ENCODE assay signal across 13 cellular contexts in genomic region chr11:77559686-77560425, GRCh38. TPM values are rescaled to one million over a fixed set of nuclear protein-coding genes. Genes with fewer than 3 reads are reported as not detected.
A peak's percentile ranks its signal among the peaks of the same experiment; 100 is the strongest.
DNase-seq lines count a peak whose midpoint lies in the region; ATAC-seq and TF ChIP-seq lines count a peak whose summit lies in the region.
"Had no signal": no experiment of that assay in that cellular context is flagged by ENCODE, and none has a peak within 500 bp of the region (broad histone marks: within the 10 kb centered on the region; RNA-seq: fewer than 3 reads in every experiment).

No MANE protein-coding gene starts in this region.

- peak overlapping the region; percentile 5; the same call in 1 of the 2 replicates for H3K4ac ChIP-seq in IMR-90 (ENCODE audit: low read depth, low read length)

- peak overlapping the region; percentile 67; the same call in 1 of the 2 replicates for H2AK5ac ChIP-seq in IMR-90 (ENCODE audit: low read depth, low read length)

- H3K27ac ChIP-seq in IMR-90 (ENCODE audit: insufficient read depth, low read length): peak overlapping the region; percentile 25; the same call in 1 of the 2 replicates
- H3K27ac ChIP-seq in neural progenitor cell: no peak overlapping the region
- H3K27ac ChIP-seq: stomach had no signal

- ATAC-seq in IMR-90 (ENCODE audit: low read depth) (peak; percentile 86), HG02852 (IDR thresholded peaks at IDR 0.05; ENCODE audit: unreplicated experiment) (no peak), GM18517 (IDR thresholded peaks at IDR 0.05; ENCODE audit: unreplicated experiment) (no peak)
- ATAC-seq: WTC11 had no signal

- H4K8ac ChIP-seq in IMR-90 (ENCODE audit: low read depth in 2 of 2, low read length in 2 of 2): peak overlapping the region in 1 of 2 experiments; percentile 29; a peak in 1 of 4 replicates

- H2AK9ac ChIP-seq in IMR-90 (replicated peaks; ENCODE audit: low read depth, low read length, poor library complexity): no peak overlapping the region

- H3K9me3 ChIP-seq in IMR-90 (ENCODE audit: control insufficient read depth, insufficient read depth, low read length) (peaks cover 2% of the 10 kb centered on the region), neural progenitor cell (ENCODE audit: low read depth) (no peaks in the 10 kb centered on the region)

- TF ChIP-seq CTCF in IMR-90 (conservative IDR thresholded peaks at IDR 0.05; ENCODE audit: low read depth, low read length) (no peak), astrocyte of the spinal cord (IDR thresholded peaks at IDR 0.05; ENCODE audit: low read depth, low read length) (no peak), kidney epithelial cell (IDR thresholded peaks at IDR 0.05; ENCODE audit: insufficient read depth, low read length, poor library complexity, severe bottlenecking) (no peak), neural progenitor cell (IDR thresholded peaks at IDR 0.05) (no peak)

- peak overlapping the region; percentile 29 for H2BK120ac ChIP-seq in IMR-90 (ENCODE audit: low read depth, low read length)

- H3K4me2 ChIP-seq in IMR-90 (ENCODE audit: low read depth, low read length) (no peak overlapping the region), neural progenitor cell (no peak overlapping the region)

- H3K4me3 ChIP-seq in IMR-90 (ENCODE audit: insufficient read depth, low read depth, low read length) (no peak overlapping the region), astrocyte of the spinal cord (ENCODE audit: low read depth, low read length) (no peak overlapping the region), kidney epithelial cell (ENCODE audit: low read depth, low read length) (no peak overlapping the region), neural progenitor cell (no peak overlapping the region)
- H3K4me3 ChIP-seq: stomach had no signal

- peaks cover 2% of the 10 kb centered on the region for H3K9me3 Mint-ChIP-seq in neural progenitor cell

- no peaks in the 10 kb centered on the region for H3K79me2 ChIP-seq in neural progenitor cell (ENCODE audit: low read depth)

- TF ChIP-seq RAD21 in IMR-90 (IDR thresholded peaks at IDR 0.05; ENCODE audit: low read length): no peak

- H2BK5ac ChIP-seq in IMR-90 (ENCODE audit: low read depth, low read length, poor library complexity, severe bottlenecking): peak overlapping the region; percentile 78

- peaks cover 2% of the 10 kb centered on the region for H3K27me3 Mint-ChIP-seq in neural progenitor cell (ENCODE audit: insufficient read depth, low read depth)
- H3K27me3 Mint-ChIP-seq: IgD-negative memory B cell had no signal

- H3K36me3 ChIP-seq in IMR-90 (ENCODE audit: control insufficient read depth, insufficient read depth, low read length) (no peaks in the 10 kb centered on the region), kidney epithelial cell (ENCODE audit: control insufficient read depth, insufficient read depth, low read length) (no peaks in the 10 kb centered on the region), neural progenitor cell (no peaks in the 10 kb centered on the region)
- H3K36me3 ChIP-seq: stomach had no signal

- no TSS peak for BruUV-seq in IMR-90 (replicated peaks; lab: Mats Ljungman, UMichigan)

- H2BK15ac ChIP-seq in IMR-90 (ENCODE audit: low read depth, low read length): no peak overlapping the region

- H3K14ac ChIP-seq in IMR-90 (replicated peaks; ENCODE audit: low read depth, low read length): peak overlapping the region; percentile 5; the same call in 1 of the 2 replicates

- in situ Hi-C loops in IMR-90 (cut with MboI; ENCODE audit: low sequenced_read_pairs): no loop called here
- in situ Hi-C loops in astrocyte of the spinal cord (cut with HindIII; ENCODE audit: low sequenced_read_pairs): no loop called here

- no peak overlapping the region for H3K27ac Mint-ChIP-seq in neural progenitor cell
- H3K27ac Mint-ChIP-seq: activated T-helper 2 cell treated with anti-CD3 and anti-CD28 coated beads, Interferon-gamma antibody, Interleukin-2, Interleukin-4, amounts not matched to agents 10 μg/mL and 5 μg/mL and 100 μg/mL, durations not matched to agents 14 hours and 24 hours and 36 hours; IgD-negative memory B cell had no signal

- peak overlapping the region; percentile 38; the same call in 1 of the 2 replicates for H2BK20ac ChIP-seq in IMR-90 (ENCODE audit: low read depth, low read length)

- no peak for TF ChIP-seq POLR2A in IMR-90 (IDR thresholded peaks at IDR 0.05; ENCODE audit: low read depth, low read length)

- POLR2A ChIA-PET in IMR-90 (lab: Charles Lee; ENCODE audit: unreplicated experiment): no interaction called here

- no peak overlapping the region for H3K9ac ChIP-seq in IMR-90 (ENCODE audit: low read depth, low read length)
- H3K9ac ChIP-seq in neural progenitor cell: no peak overlapping the region

- H3K23ac ChIP-seq in IMR-90 (ENCODE audit: low read depth, low read length): no peak overlapping the region

- no peak overlapping the region for H4K91ac ChIP-seq in IMR-90 (ENCODE audit: insufficient read depth, low read depth, low read length)

- CTCF ChIA-PET in IMR-90 (lab: Yijun Ruan, JAX): no interaction called here

- intact Hi-C loops in IMR-90 (cut with micrococcal nuclease): loop anchor here (5.0 kb wide), 1 partner anchor 57 kb away; no protein-coding TSS in a partner anchor

- H3K9me1 ChIP-seq in IMR-90 (ENCODE audit: insufficient read depth, low read length): peaks cover 7% of the 10 kb centered on the region

- DNase-seq in AG20443 (ENCODE audit: low spot score): peak; percentile 74
- peak; percentile 93 for DNase-seq in IMR-90
- peak; percentile 59 for DNase-seq in astrocyte of the spinal cord (ENCODE audit: low read depth, low spot score)
- peak; percentile 56 for DNase-seq in kidney epithelial cell (ENCODE audit: low read depth)
- DNase-seq in Kasumi-1 (lab: John Stamatoyannopoulos, UW): no peak
- DNase-seq in neural progenitor cell (ENCODE audit: low spot score): no peak
- DNase-seq: stomach had no signal

- dilution Hi-C loops in IMR-90 (cut with HindIII; ENCODE audit: low sequenced_read_pairs, unreplicated experiment): no loop called here

- no peak overlapping the region for H3K56ac ChIP-seq in IMR-90 (ENCODE audit: extremely low read depth, insufficient read depth, low read length)

- no peaks in the 10 kb centered on the region for H3F3A ChIP-seq in neural progenitor cell (ENCODE audit: low read depth)

- H2AFZ ChIP-seq in IMR-90 (replicated peaks; ENCODE audit: low read length, poor library complexity): peak overlapping the region; percentile 66
- H2AFZ ChIP-seq in neural progenitor cell (replicated peaks): no peak overlapping the region

- H3K4me1 ChIP-seq in IMR-90 (ENCODE audit: control insufficient read depth, insufficient read depth, low read length): peaks cover 13% of the 10 kb centered on the region
- no peaks in the 10 kb centered on the region for H3K4me1 ChIP-seq in neural progenitor cell
- H3K4me1 ChIP-seq: stomach had no signal

- H3K27me3 ChIP-seq in IMR-90 (ENCODE audit: control insufficient read depth, insufficient read depth, low read length) (no peaks in the 10 kb centered on the region), kidney epithelial cell (ENCODE audit: control insufficient read depth, insufficient read depth, low read length) (no peaks in the 10 kb centered on the region), neural progenitor cell (no peaks in the 10 kb centered on the region)
- H3K27me3 ChIP-seq: stomach had no signal

- peak overlapping the region; percentile 5; the same call in 1 of the 2 replicates for H4K5ac ChIP-seq in IMR-90 (ENCODE audit: low read depth, low read length)

- H4K20me1 ChIP-seq in IMR-90 (ENCODE audit: insufficient read depth, low read length) (no peaks in the 10 kb centered on the region), neural progenitor cell (ENCODE audit: low read depth) (no peaks in the 10 kb centered on the region)

- no CpG with 5 or more reads among the region's 6 CpGs for WGBS in IMR-90 (ENCODE audit: extremely low coverage in 2 of 2, insufficient read length in 1 of 2), 2 experiments

- no peaks in the 10 kb centered on the region for H3K79me1 ChIP-seq in IMR-90 (ENCODE audit: low read depth in 1 of 2, low read length in 2 of 2)

- no peaks in the 10 kb centered on the region for H3K36me3 Mint-ChIP-seq in neural progenitor cell
- H3K36me3 Mint-ChIP-seq: IgD-negative memory B cell, WTC11 had no signal

- no peak overlapping the region for H3K4me3 Mint-ChIP-seq in neural progenitor cell
- H3K4me3 Mint-ChIP-seq: IgD-negative memory B cell, neural crest cell, WTC11 had no signal

- H3K18ac ChIP-seq in IMR-90 (ENCODE audit: low read depth, low read length): peak overlapping the region; percentile 42; the same call in 1 of the 2 replicates

- H3K4me1 Mint-ChIP-seq in neural progenitor cell: no peaks in the 10 kb centered on the region
- H3K4me1 Mint-ChIP-seq: IgD-negative memory B cell, neural crest cell, WTC11 had no signal

TF ChIP-seq in IMR-90, 13 proteins besides CTCF, POLR2A, EP300 and RAD21 (continues in another document):
- TF ChIP-seq SMC3 (IDR thresholded peaks at IDR 0.05; ENCODE audit: low read depth, low read length) (no peak), RCOR1 (IDR thresholded peaks at IDR 0.05; ENCODE audit: insufficient replicate concordance, low read length) (no peak), MAFK (IDR thresholded peaks at IDR 0.05; ENCODE audit: low read depth, low read length) (peak; percentile 28; the same call in 1 of the 2 replicates), CEBPB (IDR thresholded peaks at IDR 0.05; ENCODE audit: low read depth, low read length) (peak; percentile 36; the same call in 1 of the 2 replicates), NFE2L2 (IDR thresholded peaks at IDR 0.05; ENCODE audit: low read depth, low read length) (no peak), USF2 (IDR thresholded peaks at IDR 0.05; ENCODE audit: low read depth, low read length) (peak; percentile 77), MAZ (IDR thresholded peaks at IDR 0.05; ENCODE audit: borderline replicate concordance, low read depth, low read length) (no peak)

RNA-seq across cellular contexts. Expression of gene AQP11, which starts 29.9 kb away (rescaled TPM):
- total RNA-seq in IMR-90 (2012; rRNA removed) (1.1 and 1.4 TPM in 2 replicates), kidney epithelial cell (0.75 and 1.7 TPM in 2 replicates), neural progenitor cell (ENCODE audit: low replicate concordance) (0.24 and 1.1 TPM in 2 replicates)
- 1.1 and 1.5 TPM in 2 replicates for polyA plus RNA-seq in IMR-90 (2012; rRNA removed)
- polyA plus RNA-seq in IMR-90 (2012; cell fraction: cytosol; rRNA removed): 0.86 and 2.2 TPM in 2 replicates
- 1.0 and 3.2 TPM in 2 replicates for polyA plus RNA-seq in IMR-90 (2012; cell fraction: nucleus; rRNA removed; ENCODE audit: low replicate concordance)

Comparison
In these comparisons a context has a peak if more than half of its experiments do, and no peak if none do; other contexts are left out.
1. DNase-seq: peak in AG20443 (single experiment), IMR-90 (single experiment), astrocyte of the spinal cord (single experiment) and kidney epithelial cell (single experiment); none in Kasumi-1 (0 of 2) and neural progenitor cell (single experiment).